5 cellular contexts compared by ENCODE assay signal in genomic region chr14:19480491-19480890, GRCh38. TPM values are rescaled to one million over a fixed set of nuclear protein-coding genes. Genes with fewer than 3 reads are reported as not detected.
"Had no signal": no experiment of that assay in that cellular context is flagged by ENCODE, and none has a peak within 500 bp of the region (broad histone marks: within the 10 kb centered on the region; RNA-seq: fewer than 3 reads in every experiment).

No MANE protein-coding gene starts in this region.

RNA-seq across cellular contexts. Expression of gene POTEG, which starts 46.4 kb away (rescaled TPM):
- total RNA-seq: GM23338, H1, H9, HT-29 had no signal
- polyA plus RNA-seq: GM23338, H1, IgD-negative memory B cell had no signal
